ENCODE assay signal across 1 cellular context in the genomic region with DNA sequence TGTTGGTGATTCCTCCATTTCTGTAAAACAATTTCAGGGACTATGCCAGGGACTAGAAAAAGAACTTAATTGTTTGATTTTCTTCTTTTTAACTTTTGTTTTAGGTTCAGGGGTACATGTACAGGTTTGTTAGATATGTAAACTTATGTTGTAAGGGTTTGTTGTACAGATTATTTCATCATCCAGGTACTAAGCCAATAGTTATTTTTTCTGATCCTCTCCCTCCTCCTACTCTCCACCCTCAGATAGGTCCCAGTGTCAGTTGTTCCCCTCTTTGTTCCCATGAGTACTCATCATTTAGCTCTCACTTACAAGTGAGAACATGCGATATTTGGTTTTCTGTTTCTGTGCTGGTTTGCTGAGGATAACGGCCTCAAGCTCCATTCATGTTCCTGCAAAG.
TF ChIP-seq lines count a peak whose summit lies in the region.

No MANE protein-coding gene starts in this region.

TF ChIP-seq in liver, 16 proteins besides CTCF, POLR2A, EP300 and RAD21 (continued from another document):
- TF ChIP-seq, protein P1, sequence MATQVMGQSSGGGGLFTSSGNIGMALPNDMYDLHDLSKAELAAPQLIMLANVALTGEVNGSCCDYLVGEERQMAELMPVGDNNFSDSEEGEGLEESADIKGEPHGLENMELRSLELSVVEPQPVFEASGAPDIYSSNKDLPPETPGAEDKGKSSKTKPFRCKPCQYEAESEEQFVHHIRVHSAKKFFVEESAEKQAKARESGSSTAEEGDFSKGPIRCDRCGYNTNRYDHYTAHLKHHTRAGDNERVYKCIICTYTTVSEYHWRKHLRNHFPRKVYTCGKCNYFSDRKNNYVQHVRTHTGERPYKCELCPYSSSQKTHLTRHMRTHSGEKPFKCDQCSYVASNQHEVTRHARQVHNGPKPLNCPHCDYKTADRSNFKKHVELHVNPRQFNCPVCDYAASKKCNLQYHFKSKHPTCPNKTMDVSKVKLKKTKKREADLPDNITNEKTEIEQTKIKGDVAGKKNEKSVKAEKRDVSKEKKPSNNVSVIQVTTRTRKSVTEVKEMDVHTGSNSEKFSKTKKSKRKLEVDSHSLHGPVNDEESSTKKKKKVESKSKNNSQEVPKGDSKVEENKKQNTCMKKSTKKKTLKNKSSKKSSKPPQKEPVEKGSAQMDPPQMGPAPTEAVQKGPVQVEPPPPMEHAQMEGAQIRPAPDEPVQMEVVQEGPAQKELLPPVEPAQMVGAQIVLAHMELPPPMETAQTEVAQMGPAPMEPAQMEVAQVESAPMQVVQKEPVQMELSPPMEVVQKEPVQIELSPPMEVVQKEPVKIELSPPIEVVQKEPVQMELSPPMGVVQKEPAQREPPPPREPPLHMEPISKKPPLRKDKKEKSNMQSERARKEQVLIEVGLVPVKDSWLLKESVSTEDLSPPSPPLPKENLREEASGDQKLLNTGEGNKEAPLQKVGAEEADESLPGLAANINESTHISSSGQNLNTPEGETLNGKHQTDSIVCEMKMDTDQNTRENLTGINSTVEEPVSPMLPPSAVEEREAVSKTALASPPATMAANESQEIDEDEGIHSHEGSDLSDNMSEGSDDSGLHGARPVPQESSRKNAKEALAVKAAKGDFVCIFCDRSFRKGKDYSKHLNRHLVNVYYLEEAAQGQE (IDR thresholded peaks at IDR 0.05) = no peak
- peak; percentile 26 for TF ChIP-seq YY1 (IDR thresholded peaks at IDR 0.05)
- TF ChIP-seq RXRA (IDR thresholded peaks at IDR 0.05) = peak in 1 of 2 donors; percentile 72
- no peak for TF ChIP-seq GABPA (IDR thresholded peaks at IDR 0.05 in 1 of 2, conservative IDR thresholded peaks at IDR 0.05 in 1 of 2)
- peak in 1 of 2 donors; percentile 55 for TF ChIP-seq JUND (IDR thresholded peaks at IDR 0.05)
- TF ChIP-seq, protein P2, sequence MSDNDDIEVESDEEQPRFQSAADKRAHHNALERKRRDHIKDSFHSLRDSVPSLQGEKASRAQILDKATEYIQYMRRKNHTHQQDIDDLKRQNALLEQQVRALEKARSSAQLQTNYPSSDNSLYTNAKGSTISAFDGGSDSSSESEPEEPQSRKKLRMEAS (IDR thresholded peaks at IDR 0.05) = peak; percentile 55
- TF ChIP-seq, protein P3, sequence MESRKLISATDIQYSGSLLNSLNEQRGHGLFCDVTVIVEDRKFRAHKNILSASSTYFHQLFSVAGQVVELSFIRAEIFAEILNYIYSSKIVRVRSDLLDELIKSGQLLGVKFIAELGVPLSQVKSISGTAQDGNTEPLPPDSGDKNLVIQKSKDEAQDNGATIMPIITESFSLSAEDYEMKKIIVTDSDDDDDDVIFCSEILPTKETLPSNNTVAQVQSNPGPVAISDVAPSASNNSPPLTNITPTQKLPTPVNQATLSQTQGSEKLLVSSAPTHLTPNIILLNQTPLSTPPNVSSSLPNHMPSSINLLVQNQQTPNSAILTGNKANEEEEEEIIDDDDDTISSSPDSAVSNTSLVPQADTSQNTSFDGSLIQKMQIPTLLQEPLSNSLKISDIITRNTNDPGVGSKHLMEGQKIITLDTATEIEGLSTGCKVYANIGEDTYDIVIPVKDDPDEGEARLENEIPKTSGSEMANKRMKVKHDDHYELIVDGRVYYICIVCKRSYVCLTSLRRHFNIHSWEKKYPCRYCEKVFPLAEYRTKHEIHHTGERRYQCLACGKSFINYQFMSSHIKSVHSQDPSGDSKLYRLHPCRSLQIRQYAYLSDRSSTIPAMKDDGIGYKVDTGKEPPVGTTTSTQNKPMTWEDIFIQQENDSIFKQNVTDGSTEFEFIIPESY (IDR thresholded peaks at IDR 0.05) = peak; percentile 32
- no peak for TF ChIP-seq FOXA1 (IDR thresholded peaks at IDR 0.05)
- no peak for TF ChIP-seq NR2F2 (IDR thresholded peaks at IDR 0.05)
- TF ChIP-seq EGR1 (IDR thresholded peaks at IDR 0.05; ENCODE audit: low read depth in 2 of 2) = no peak
- TF ChIP-seq HNF4G (IDR thresholded peaks at IDR 0.05) = no peak
- TF ChIP-seq, protein P4, sequence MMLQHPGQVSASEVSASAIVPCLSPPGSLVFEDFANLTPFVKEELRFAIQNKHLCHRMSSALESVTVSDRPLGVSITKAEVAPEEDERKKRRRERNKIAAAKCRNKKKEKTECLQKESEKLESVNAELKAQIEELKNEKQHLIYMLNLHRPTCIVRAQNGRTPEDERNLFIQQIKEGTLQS (IDR thresholded peaks at IDR 0.05) = no peak
- peak; percentile 26 for TF ChIP-seq SP1 (IDR thresholded peaks at IDR 0.05)
- TF ChIP-seq FOXA2 (IDR thresholded peaks at IDR 0.05) = no peak
- peak; percentile 50 to 74 for TF ChIP-seq HNF4A (conservative IDR thresholded peaks at IDR 0.05)
